ENCODE assay signal across 9 cellular contexts in the genomic region with DNA sequence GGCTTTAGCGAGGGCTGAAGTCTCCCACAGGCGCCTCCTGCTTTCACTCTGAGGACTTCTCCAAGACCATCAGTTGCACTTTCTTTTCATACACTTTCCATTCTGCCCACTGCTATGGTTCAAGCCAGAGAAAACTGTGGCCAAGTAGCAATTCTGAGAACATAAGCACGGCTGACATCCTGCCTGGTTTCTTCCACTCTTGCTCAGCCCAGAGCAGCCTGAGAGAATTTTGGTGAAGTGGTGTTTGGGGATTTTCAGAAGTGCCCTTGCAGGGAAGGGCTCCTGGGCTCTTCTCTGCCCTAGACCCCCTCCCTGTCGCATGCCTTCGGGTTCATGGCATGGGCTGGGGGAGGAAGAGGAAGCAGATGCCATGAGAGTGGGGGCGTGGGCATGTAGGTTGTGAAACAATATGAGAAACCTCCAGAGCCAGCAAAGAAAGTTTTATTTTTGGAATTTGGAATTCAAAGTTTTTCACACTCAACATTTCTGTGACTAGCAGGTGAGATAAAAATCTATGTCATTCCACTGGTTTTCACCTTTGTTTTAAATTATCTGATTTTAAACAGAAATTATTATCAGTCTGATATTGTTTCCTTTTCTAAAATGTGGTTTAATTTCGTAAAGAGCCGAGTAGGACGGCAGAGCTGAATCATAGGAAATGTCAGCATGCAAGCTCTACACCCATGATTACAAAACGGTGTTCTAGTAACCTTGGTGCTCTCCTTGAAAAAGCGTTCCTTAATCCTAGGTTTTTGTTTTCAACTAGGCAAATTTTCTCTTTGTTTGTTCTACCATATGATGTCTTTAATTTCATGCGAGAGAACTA. TPM values are rescaled to one million over a fixed set of nuclear protein-coding genes. Genes with fewer than 3 reads are reported as not detected.
DNase-seq lines count a peak whose midpoint lies in the region; ATAC-seq and TF ChIP-seq lines count a peak whose summit lies in the region.
"Had no signal": no experiment of that assay in that cellular context is flagged by ENCODE, and none has a peak within 500 bp of the region (broad histone marks: within the 10 kb centered on the region; RNA-seq: fewer than 3 reads in every experiment).

No MANE protein-coding gene starts in this region.

- DNase-seq in LHCN-M2 (ENCODE audit: low read depth) (peak; percentile 9), left lung (peak; percentile 74 to 79), NCI-H146 treated with DMSO at 0.1 percent for 48 hours (lab: John Stamatoyannopoulos, UW; ENCODE audit: unreplicated experiment) (no peak)
- DNase-seq in activated T-cell treated with anti-CD3 and anti-CD28 coated beads, Interleukin-2, amount 50 U/mL, for 24 hours = peak; percentile 66
- DNase-seq in stimulated activated CD8-positive, alpha-beta memory T cell treated with anti-CD3 and anti-CD28 coated beads, Interleukin-7, amount 100 ng/mL, for 4 hours (ENCODE audit: low read depth in 2 of 2) = peak; percentile 42 to 47
- DNase-seq: erythroblast had no signal

- peaks cover 38% of the 10 kb centered on the region for H3K36me3 Mint-ChIP-seq in activated T-cell treated with anti-CD3 and anti-CD28 coated beads, Interleukin-2, amount 50 U/mL, for 24 hours (ENCODE audit: low read depth)

- H3K27me3 ChIP-seq in left lung = no peaks in the 10 kb centered on the region

- peaks cover 37% of the 10 kb centered on the region for H3K9me3 Mint-ChIP-seq in activated T-cell treated with anti-CD3 and anti-CD28 coated beads, Interleukin-2, amount 50 U/mL, for 24 hours

- H3K27me3 Mint-ChIP-seq in activated T-cell treated with anti-CD3 and anti-CD28 coated beads, Interleukin-2, amount 50 U/mL, for 24 hours = no peaks in the 10 kb centered on the region

- H3K9me3 ChIP-seq in left lung = peaks cover 0 to 28% of the 10 kb centered on the region in 2 donors

- H3K36me3 ChIP-seq in left lung = no peaks in the 10 kb centered on the region

- intact Hi-C loops in left lung (cut with DNase I) = no loop called here

- H3K4me3 Mint-ChIP-seq in activated T-cell treated with anti-CD3 and anti-CD28 coated beads, Interleukin-2, amount 50 U/mL, for 24 hours = peak overlapping the region; percentile 69

- no peak overlapping the region for H3K4me3 ChIP-seq in left lung

- peak; percentile 80 for ATAC-seq in left lung
- ATAC-seq in HG03520 (IDR thresholded peaks at IDR 0.05; ENCODE audit: unreplicated experiment) = no peak
- no peak for ATAC-seq in HG02840 (IDR thresholded peaks at IDR 0.05; ENCODE audit: low FRiP score, unreplicated experiment)
- ATAC-seq in esophagus mucosa = no peak

- peak overlapping the region in 1 of 2 donors; percentile 90 for H3K27ac ChIP-seq in left lung

- peaks cover 4 to 57% of the 10 kb centered on the region in 2 donors for H3K4me1 ChIP-seq in left lung

- H3K4me1 Mint-ChIP-seq in activated T-cell treated with anti-CD3 and anti-CD28 coated beads, Interleukin-2, amount 50 U/mL, for 24 hours (ENCODE audit: low read depth) = peaks cover 69% of the 10 kb centered on the region

- H3K27ac Mint-ChIP-seq in activated T-cell treated with anti-CD3 and anti-CD28 coated beads, Interleukin-2, amount 50 U/mL, for 24 hours = peak overlapping the region; percentile 97

- TF ChIP-seq CTCF in left lung (IDR thresholded peaks at IDR 0.05) = no peak

RNA-seq across cellular contexts. Expression of gene TNFSF8, which starts 27.8 kb away (rescaled TPM):
- total RNA-seq in LHCN-M2 (2014; rRNA removed) (not detected in 2 replicates), left lung (1 to 10 TPM; 2.1 to 4.8 TPM), esophagus mucosa (0.20 TPM)
- not detected for polyA plus RNA-seq in LHCN-M2 (2012)
